Comparison of ENCODE assay signal across 8 cellular contexts in genomic region chr11:116732740-116733385, GRCh38. TPM values are rescaled to one million over a fixed set of nuclear protein-coding genes. Genes with fewer than 3 reads are reported as not detected.
DNase-seq lines count a peak whose midpoint lies in the region; ATAC-seq, FAIRE-seq and TF ChIP-seq lines count a peak whose summit lies in the region.

No MANE protein-coding gene starts in this region.

- 21 to 46% methylated on average over 10 to 18 of the region's 18 CpGs for WGBS in endodermal cell (ENCODE audit: insufficient coverage in 1 of 2, insufficient read length in 1 of 2), 2 experiments

- FAIRE-seq in GM18507 (lab: Jason Lieb, UNC) = peak; percentile 92

- CTCF ChIA-PET in AG04449 (lab: Yijun Ruan, JAX) = interaction anchor here (0.6 to 6.1 kb wide), 34 partner anchors 9 to 499 kb away, joined by 3 to 91 read pairs (median 4); partner anchors contain the start of genes PCSK7 and SIK3

- peaks cover 2% of the 10 kb centered on the region for H3K36me3 Mint-ChIP-seq in endodermal cell (ENCODE audit: low read depth)

- H3K4me3 Mint-ChIP-seq in endodermal cell = peak overlapping the region; percentile 50

- POLR2A ChIA-PET in AG04449 (lab: Yijun Ruan, JAX) = no interaction called here

- H3K27me3 ChIP-seq in endodermal cell (ENCODE audit: control insufficient read depth, insufficient read depth, low read length, poor library complexity, severe bottlenecking) = no peaks in the 10 kb centered on the region

- TF ChIP-seq CTCF in AG04449 (IDR thresholded peaks at IDR 0.05; ENCODE audit: insufficient read depth, low read length, missing control alignments) (peak; percentile 95), endodermal cell (conservative IDR thresholded peaks at IDR 0.05) (peak; percentile 84)

- ATAC-seq in HG03135 (IDR thresholded peaks at IDR 0.05; ENCODE audit: unreplicated experiment) = peak; percentile 75

- H3K9ac ChIP-seq in endodermal cell (ENCODE audit: extremely low read depth, low read length, poor library complexity, severe bottlenecking) = no peak overlapping the region

- H3K9me3 ChIP-seq in endodermal cell (ENCODE audit: control insufficient read depth, low read length) = no peaks in the 10 kb centered on the region

- no peaks in the 10 kb centered on the region for H3K4me1 ChIP-seq in endodermal cell (ENCODE audit: control insufficient read depth, insufficient read depth, low read length)

- no peaks in the 10 kb centered on the region for H3K36me3 ChIP-seq in endodermal cell (ENCODE audit: control insufficient read depth, insufficient read depth, low read length)

- H3K4me3 ChIP-seq in AG04449 (ENCODE audit: low read depth, low read length) (no peak overlapping the region), endodermal cell (ENCODE audit: low read length) (no peak overlapping the region)

- H3K4me1 Mint-ChIP-seq in endodermal cell = peaks cover 9% of the 10 kb centered on the region

- H3K27ac ChIP-seq in endodermal cell (ENCODE audit: low read depth, low read length) = no peak overlapping the region

- peaks cover 5% of the 10 kb centered on the region for H3K27me3 Mint-ChIP-seq in endodermal cell (ENCODE audit: insufficient read depth)

- H3K27ac Mint-ChIP-seq in endodermal cell = no peak overlapping the region

- no peaks in the 10 kb centered on the region for H3K9me3 Mint-ChIP-seq in endodermal cell

- DNase-seq in AG04449 (ENCODE audit: low read depth, low spot score) (no peak), GM18507 (ENCODE audit: extremely low spot score, insufficient read length, low read depth) (peak; percentile 77), NCI-H526 treated with DMSO at 0.1 percent for 48 hours (lab: John Stamatoyannopoulos, UW) (peak; percentile 81), endodermal cell (peak; percentile 94), midbrain (lab: John Stamatoyannopoulos, UW) (peak; percentile 47)
- DNase-seq in activated CD8-positive, alpha-beta memory T cell treated with anti-CD3 and anti-CD28 coated beads for 1 hour (ENCODE audit: extremely low read depth in 1 of 2, low read depth in 1 of 2) = peak; percentile 23 to 28
- peak; percentile 8 to 34 for DNase-seq in stimulated activated CD8-positive, alpha-beta memory T cell treated with anti-CD3 and anti-CD28 coated beads, Interleukin-7, amount 100 ng/mL, for 1 hour (ENCODE audit: low read depth in 2 of 2)

RNA-seq across cellular contexts. Expression of gene BUD13, which starts 39.9 kb away (rescaled TPM):
- total RNA-seq in endodermal cell = 10 to 100 TPM; 22.3 to 29.1 TPM
- polyA plus RNA-seq in endodermal cell (2013, experiment 1 of 2) = 31.0 TPM
- polyA plus RNA-seq in endodermal cell (2013, experiment 2 of 2) = 26.1 TPM

RNA-seq across cellular contexts. Expression of gene ZPR1, which starts 55.0 kb away (rescaled TPM):
- 10 to 100 TPM; 59.2 to 63.4 TPM for total RNA-seq in endodermal cell
- 59.6 TPM for polyA plus RNA-seq in endodermal cell (2013, experiment 1 of 2)
- 49.6 TPM for polyA plus RNA-seq in endodermal cell (2013, experiment 2 of 2)

RNA-seq across cellular contexts. Expression of gene APOA5, which starts 58.8 kb away (rescaled TPM):
- total RNA-seq in endodermal cell = not detected
- polyA plus RNA-seq in endodermal cell (2013, experiment 1 of 2) = not detected
- polyA plus RNA-seq in endodermal cell (2013, experiment 2 of 2) = not detected
